Comparison of ENCODE assay signal across 16 cellular contexts in genomic region chr12:82756303-82756702, GRCh38.
"Had no signal": no experiment of that assay in that cellular context is flagged by ENCODE, and none has a peak within 500 bp of the region (broad histone marks: within the 10 kb centered on the region; RNA-seq: fewer than 3 reads in every experiment).

No MANE protein-coding gene starts in this region.

- H3K4me1 ChIP-seq: adrenal gland, foreskin keratinocyte, tibial artery had no signal

- H3K4me2 ChIP-seq: hepatocyte had no signal

- H3K36me3 ChIP-seq: adrenal gland, cardiac muscle cell, left lung, prostate gland, right atrium auricular region, tibial artery, WERI-Rb-1 had no signal

- H3K27me3 ChIP-seq: adrenal gland, cardiac muscle cell, foreskin keratinocyte, hepatocyte, left lung, right atrium auricular region, tibial artery had no signal

- H3K79me2 ChIP-seq: hepatocyte had no signal

- H3K27ac ChIP-seq: adrenal gland, cardiac muscle cell, foreskin keratinocyte, hepatocyte, left lung, prostate gland, right atrium auricular region, tibial artery, WERI-Rb-1 had no signal

- DNase-seq: activated CD4-positive, alpha-beta T cell treated with anti-CD3 and anti-CD28 coated beads, Interleukin-2, amount 50 U/mL, for 4 hours; activated gamma-delta T cell treated with Interleukin-2 at 50 U/mL for 16 hours; adrenal gland; foreskin keratinocyte; left lung; stimulated activated CD4-positive, alpha-beta T cell treated with anti-CD3 and anti-CD28 coated beads, Interleukin-12 subunit alpha, Interleukin-12 subunit beta, amount 100 ng/mL, for 4 hours; stimulated activated CD4-positive, alpha-beta T cell treated with anti-CD3 and anti-CD28 coated beads, Interleukin-1b, Interleukin-23, amount 100 ng/mL, for 48 hours; stimulated activated naive CD4-positive, alpha-beta T cell treated with Interleukin-2 at 50 U/mL for 16 hours; T-helper 2 cell; tibial artery; WERI-Rb-1 had no signal

- ATAC-seq: activated naive CD4-positive, alpha-beta T cell treated with anti-CD3 and anti-CD28 coated beads, Interleukin-2, amount 50 U/mL, for 72 hours; foreskin keratinocyte had no signal

- H3K4me3 ChIP-seq: adrenal gland, cardiac muscle cell, hepatocyte, left lung, prostate gland, right atrium auricular region, tibial artery had no signal
